8 cellular contexts compared by ENCODE assay signal in the genomic region with DNA sequence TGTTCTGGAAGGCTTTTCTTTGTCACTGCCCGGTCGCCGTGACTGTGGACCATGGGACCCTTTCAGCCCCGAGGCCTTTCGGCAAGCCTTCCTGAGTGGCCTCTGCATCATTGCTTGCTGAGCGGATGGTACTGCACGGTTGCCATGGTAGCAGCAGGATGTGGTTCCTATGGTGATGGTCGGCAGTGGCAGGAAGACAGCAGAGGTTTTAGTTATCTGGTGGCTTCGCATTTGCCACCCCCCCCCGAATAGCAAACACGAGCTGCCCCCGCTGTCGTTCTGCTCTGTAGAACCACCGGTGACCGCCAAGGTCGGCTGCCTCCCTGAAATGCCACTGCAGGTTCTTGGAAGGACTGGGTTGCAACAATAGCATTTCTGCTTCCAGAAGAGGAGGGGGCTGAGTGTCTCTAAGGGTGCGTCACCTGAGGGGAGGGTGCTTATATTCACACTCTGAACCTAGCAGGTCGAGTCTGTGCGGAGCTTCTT.
DNase-seq lines count a peak whose midpoint lies in the region; ATAC-seq and TF ChIP-seq lines count a peak whose summit lies in the region.

No MANE protein-coding gene starts in this region.

- DNase-seq in CD4-positive, alpha-beta memory T cell: peak; percentile 84 to 90 (median 87)
- peak; percentile 88 for DNase-seq in activated CD4-positive, alpha-beta T cell treated with anti-CD3 and anti-CD28 coated beads, Interleukin-2, amount 10 ng/mL, durations not matched to agents 7 days and 5 days
- DNase-seq in effector memory CD8-positive, alpha-beta T cell: peak; percentile 89 to 90 (median 89)
- DNase-seq in stimulated activated CD8-positive, alpha-beta memory T cell treated with anti-CD3 and anti-CD28 coated beads, Interleukin-12 subunit alpha, Interleukin-12 subunit beta, amount 100 ng/mL, for 24 hours (ENCODE audit: extremely low read depth): peak; percentile 45
- DNase-seq in NOMO-1 treated with DMSO at 0.1 percent for 48 hours (lab: John Stamatoyannopoulos, UW; ENCODE audit: unreplicated experiment) (no peak), progenitor cell of endocrine pancreas (ENCODE audit: low spot score, unreplicated experiment) (no peak), A673 (ENCODE audit: low spot score) (no peak)

- H3K36me3 ChIP-seq in CD4-positive, alpha-beta memory T cell (ENCODE audit: insufficient read depth, low read length): no peaks in the 10 kb centered on the region
- no peaks in the 10 kb centered on the region for H3K36me3 ChIP-seq in A673 (ENCODE audit: insufficient read depth, low read length, poor library complexity, severe bottlenecking)

- BruUV-seq in A673 (replicated peaks; lab: Mats Ljungman, UMichigan): no TSS peak

- no peak overlapping the region for H3K4me3 ChIP-seq in CD4-positive, alpha-beta memory T cell (ENCODE audit: low read length in 2 of 2)
- no peak overlapping the region for H3K4me3 ChIP-seq in A673 (ENCODE audit: low read depth, low read length, poor library complexity, severe bottlenecking)

- no peaks in the 10 kb centered on the region for H3K9me3 ChIP-seq in CD4-positive, alpha-beta memory T cell (ENCODE audit: control insufficient read depth in 1 of 2, low read length in 2 of 2)
- H3K9me3 ChIP-seq in A673 (ENCODE audit: low read depth, low read length, poor library complexity, severe bottlenecking): no peaks in the 10 kb centered on the region

- peak overlapping the region; percentile 63 for H3K27ac ChIP-seq in CD4-positive, alpha-beta memory T cell (ENCODE audit: low read depth, low read length)
- no peak overlapping the region for H3K27ac ChIP-seq in A673 (ENCODE audit: low read depth, low read length, poor library complexity, severe bottlenecking)

- intact Hi-C loops in CD4-positive, alpha-beta memory T cell (cut with micrococcal nuclease): loop anchor here (1.0 to 5.0 kb wide), 4 partner anchors 49 to 201 kb away; no protein-coding TSS in a partner anchor
- intact Hi-C loops in A673 (cut with micrococcal nuclease; ENCODE audit: unreplicated experiment): no loop called here

- POLR2A ChIA-PET in CD4-positive, alpha-beta memory T cell (lab: Charles Lee; ENCODE audit: partially characterized antibody): interaction anchor here (1.0 to 2.2 kb wide), 8 partner anchors 39 to 198 kb away, joined by 3 to 6 read pairs (median 4); a partner anchor contains a TSS
- POLR2A ChIA-PET in activated CD4-positive, alpha-beta T cell treated with anti-CD3 and anti-CD28 coated beads, Interleukin-2, amount 10 ng/mL, durations not matched to agents 7 days and 5 days (lab: Charles Lee): no interaction called here
- POLR2A ChIA-PET in A673 (lab: Charles Lee; ENCODE audit: low non-redundant PET): no interaction called here

- peaks cover 5% of the 10 kb centered on the region in 2 donors for H3K36me3 Mint-ChIP-seq in CD4-positive, alpha-beta memory T cell
- peaks cover 14% of the 10 kb centered on the region for H3K36me3 Mint-ChIP-seq in activated CD4-positive, alpha-beta T cell treated with anti-CD3 and anti-CD28 coated beads, Interleukin-2, amount 10 ng/mL, durations not matched to agents 7 days and 5 days (ENCODE audit: low read depth)
- peaks cover 53% of the 10 kb centered on the region for H3K36me3 Mint-ChIP-seq in effector memory CD8-positive, alpha-beta T cell (ENCODE audit: insufficient read depth)
- H3K36me3 Mint-ChIP-seq in progenitor cell of endocrine pancreas (ENCODE audit: insufficient read depth): peaks cover 8% of the 10 kb centered on the region

- peak overlapping the region; percentile 15 to 72 (median 58) for H3K4me3 Mint-ChIP-seq in CD4-positive, alpha-beta memory T cell
- no peak overlapping the region for H3K4me3 Mint-ChIP-seq in activated CD4-positive, alpha-beta T cell treated with anti-CD3 and anti-CD28 coated beads, Interleukin-2, amount 10 ng/mL, durations not matched to agents 7 days and 5 days
- H3K4me3 Mint-ChIP-seq in effector memory CD8-positive, alpha-beta T cell: peak overlapping the region; percentile 79 to 82
- no peak overlapping the region for H3K4me3 Mint-ChIP-seq in progenitor cell of endocrine pancreas (ENCODE audit: low read depth)

- no peaks in the 10 kb centered on the region for H3K9me3 Mint-ChIP-seq in CD4-positive, alpha-beta memory T cell
- H3K9me3 Mint-ChIP-seq in activated CD4-positive, alpha-beta T cell treated with anti-CD3 and anti-CD28 coated beads, Interleukin-2, amount 10 ng/mL, durations not matched to agents 7 days and 5 days: no peaks in the 10 kb centered on the region
- H3K9me3 Mint-ChIP-seq in effector memory CD8-positive, alpha-beta T cell: no peaks in the 10 kb centered on the region
- no peaks in the 10 kb centered on the region for H3K9me3 Mint-ChIP-seq in progenitor cell of endocrine pancreas (ENCODE audit: low read depth)

- H3K4me1 ChIP-seq in CD4-positive, alpha-beta memory T cell (ENCODE audit: insufficient read depth, low read length): peaks cover 51% of the 10 kb centered on the region
- H3K4me1 ChIP-seq in A673 (ENCODE audit: insufficient read depth, low read length, poor library complexity, severe bottlenecking): no peaks in the 10 kb centered on the region

- peak overlapping the region; percentile 93 to 98 (median 97) for H3K27ac Mint-ChIP-seq in CD4-positive, alpha-beta memory T cell
- H3K27ac Mint-ChIP-seq in activated CD4-positive, alpha-beta T cell treated with anti-CD3 and anti-CD28 coated beads, Interleukin-2, amount 10 ng/mL, durations not matched to agents 7 days and 5 days: peak overlapping the region; percentile 79
- H3K27ac Mint-ChIP-seq in effector memory CD8-positive, alpha-beta T cell: peak overlapping the region; percentile 100
- no peak overlapping the region for H3K27ac Mint-ChIP-seq in progenitor cell of endocrine pancreas

- H3K27me3 ChIP-seq in CD4-positive, alpha-beta memory T cell (ENCODE audit: insufficient read depth, low read length): no peaks in the 10 kb centered on the region
- no peaks in the 10 kb centered on the region for H3K27me3 ChIP-seq in A673 (replicated peaks; ENCODE audit: insufficient read depth, low read depth, low read length, poor library complexity)

- peak; percentile 71 for ATAC-seq in HG03097 (IDR thresholded peaks at IDR 0.05; ENCODE audit: low FRiP score, unreplicated experiment)
- ATAC-seq in effector memory CD8-positive, alpha-beta T cell (replicated peaks): peak; percentile 52

- CTCF ChIA-PET in CD4-positive, alpha-beta memory T cell (lab: Charles Lee; ENCODE audit: partially characterized antibody): interaction anchor here (1.0 kb wide), 1 partner anchor 95 kb away, joined by 6 read pairs; no protein-coding TSS in a partner anchor
- CTCF ChIA-PET in activated CD4-positive, alpha-beta T cell treated with anti-CD3 and anti-CD28 coated beads, Interleukin-2, amount 10 ng/mL, durations not matched to agents 7 days and 5 days (lab: Charles Lee): interaction anchor here (0.5 to 1.8 kb wide), 2 partner anchors 25 to 118 kb away, joined by 3 to 4 read pairs; no protein-coding TSS in a partner anchor
- CTCF ChIA-PET in A673 (lab: Charles Lee): no interaction called here

- H3K27me3 Mint-ChIP-seq in CD4-positive, alpha-beta memory T cell: no peaks in the 10 kb centered on the region
- H3K27me3 Mint-ChIP-seq in activated CD4-positive, alpha-beta T cell treated with anti-CD3 and anti-CD28 coated beads, Interleukin-2, amount 10 ng/mL, durations not matched to agents 7 days and 5 days: no peaks in the 10 kb centered on the region
- H3K27me3 Mint-ChIP-seq in effector memory CD8-positive, alpha-beta T cell: no peaks in the 10 kb centered on the region
- no peaks in the 10 kb centered on the region for H3K27me3 Mint-ChIP-seq in progenitor cell of endocrine pancreas

- peaks cover 28 to 64% (median 50%) of the 10 kb centered on the region in 4 donors for H3K4me1 Mint-ChIP-seq in CD4-positive, alpha-beta memory T cell
- H3K4me1 Mint-ChIP-seq in activated CD4-positive, alpha-beta T cell treated with anti-CD3 and anti-CD28 coated beads, Interleukin-2, amount 10 ng/mL, durations not matched to agents 7 days and 5 days: peaks cover 64% of the 10 kb centered on the region
- peaks cover 61 to 68% of the 10 kb centered on the region in 2 donors for H3K4me1 Mint-ChIP-seq in effector memory CD8-positive, alpha-beta T cell (ENCODE audit: low read depth in 2 of 2)
- H3K4me1 Mint-ChIP-seq in progenitor cell of endocrine pancreas (ENCODE audit: low read depth): no peaks in the 10 kb centered on the region

- TF ChIP-seq CTCF in progenitor cell of endocrine pancreas (IDR thresholded peaks at IDR 0.05; ENCODE audit: unreplicated experiment) (no peak), A673 (conservative IDR thresholded peaks at IDR 0.05; ENCODE audit: low read depth, low read length) (no peak)

Comparison
In these comparisons a context has a peak if more than half of its experiments do, and no peak if none do; other contexts are left out.
1. DNase-seq: peak in CD4-positive, alpha-beta memory T cell (5 of 5), activated CD4-positive, alpha-beta T cell treated with anti-CD3 and anti-CD28 coated beads, Interleukin-2, amount 10 ng/mL, durations not matched to agents 7 days and 5 days (single experiment), effector memory CD8-positive, alpha-beta T cell (3 of 3) and stimulated activated CD8-positive, alpha-beta memory T cell treated with anti-CD3 and anti-CD28 coated beads, Interleukin-12 subunit alpha, Interleukin-12 subunit beta, amount 100 ng/mL, for 24 hours (single experiment); none in NOMO-1 treated with DMSO at 0.1 percent for 48 hours (single experiment), progenitor cell of endocrine pancreas (single experiment) and A673 (single experiment).
2. H3K4me3 Mint-ChIP-seq: peak in CD4-positive, alpha-beta memory T cell (8 of 8) and effector memory CD8-positive, alpha-beta T cell (2 of 2); none in activated CD4-positive, alpha-beta T cell treated with anti-CD3 and anti-CD28 coated beads, Interleukin-2, amount 10 ng/mL, durations not matched to agents 7 days and 5 days (single experiment) and progenitor cell of endocrine pancreas (single experiment).